In the genomic region with DNA sequence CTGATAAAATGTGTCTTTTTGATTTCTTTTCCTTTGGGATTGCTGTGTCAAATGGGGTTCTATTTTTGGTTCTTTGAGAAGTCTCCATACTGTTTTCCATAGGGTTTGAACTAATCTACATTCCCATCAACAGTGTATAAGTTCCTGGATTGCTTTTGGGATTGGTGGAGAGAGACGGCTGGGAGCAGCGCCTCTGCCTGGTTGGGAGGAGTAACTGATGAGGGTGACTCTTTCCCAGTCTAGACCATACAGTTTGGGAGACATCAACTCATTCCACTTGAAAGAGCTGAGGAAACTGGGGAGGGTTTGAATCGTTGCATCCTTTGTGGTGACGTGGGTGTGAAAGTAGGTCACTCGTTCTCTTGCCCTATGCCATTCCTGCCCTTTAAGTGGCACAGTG, we compare ENCODE assay signal across 31 cellular contexts. TPM values are rescaled to one million over a fixed set of nuclear protein-coding genes. Genes with fewer than 3 reads are reported as not detected.
"Had no signal": no experiment of that assay in that cellular context is flagged by ENCODE, and none has a peak within 500 bp of the region (broad histone marks: within the 10 kb centered on the region; RNA-seq: fewer than 3 reads in every experiment).

No MANE protein-coding gene starts in this region.

- H3K4me3 Mint-ChIP-seq: activated CD4-positive, alpha-beta T cell treated with anti-CD3 and anti-CD28 coated beads for 36 hours; activated CD4-positive, alpha-beta T cell treated with anti-CD3 and anti-CD28 coated beads, Interleukin-2, amount 10 ng/mL, durations not matched to agents 7 days and 5 days; activated CD8-positive, alpha-beta T cell treated with anti-CD3 and anti-CD28 coated beads, Interleukin-2, amount 10 ng/mL, durations not matched to agents 7 days and 5 days; activated naive CD4-positive, alpha-beta T cell treated with anti-CD3 and anti-CD28 coated beads, Interleukin-2, amount 50 U/mL, for 24 hours; activated naive CD8-positive, alpha-beta T cell treated with anti-CD3 and anti-CD28 coated beads, Interleukin-2, amount 10 ng/mL, durations not matched to agents 7 days and 5 days; activated T-cell treated with anti-CD3 and anti-CD28 coated beads, Interleukin-2, amount 50 U/mL, for 24 hours had no signal

- H3K27me3 ChIP-seq: ascending aorta had no signal

- H3K4me1 ChIP-seq: ascending aorta, SJCRH30 had no signal

- H3K27ac Mint-ChIP-seq: activated CD4-positive, alpha-beta T cell treated with anti-CD3 and anti-CD28 coated beads for 36 hours; activated CD4-positive, alpha-beta T cell treated with anti-CD3 and anti-CD28 coated beads, Interleukin-2, amount 10 ng/mL, durations not matched to agents 7 days and 5 days; activated CD8-positive, alpha-beta T cell treated with anti-CD3 and anti-CD28 coated beads, Interleukin-2, amount 10 ng/mL, durations not matched to agents 7 days and 5 days; activated naive CD4-positive, alpha-beta T cell treated with anti-CD3 and anti-CD28 coated beads, Interleukin-2, amount 50 U/mL, for 24 hours; activated naive CD8-positive, alpha-beta T cell treated with anti-CD3 and anti-CD28 coated beads, Interleukin-2, amount 10 ng/mL, durations not matched to agents 7 days and 5 days; activated T-cell treated with anti-CD3 and anti-CD28 coated beads, Interleukin-2, amount 50 U/mL, for 24 hours; activated T-helper 2 cell treated with anti-CD3 and anti-CD28 coated beads, Interferon-gamma antibody, Interleukin-2, Interleukin-4, amounts not matched to agents 10 μg/mL and 5 μg/mL and 100 μg/mL, durations not matched to agents 14 hours and 24 hours and 36 hours had no signal

- H3K4me3 ChIP-seq: ascending aorta, cardiac muscle cell, MG63, SJCRH30 had no signal

- H3K36me3 ChIP-seq: ascending aorta, cardiac muscle cell, MG63, SJCRH30 had no signal

- H3K9me3 ChIP-seq: ascending aorta, MG63, SJCRH30 had no signal

- H3K4me1 Mint-ChIP-seq: activated CD4-positive, alpha-beta T cell treated with anti-CD3 and anti-CD28 coated beads for 36 hours; activated CD4-positive, alpha-beta T cell treated with anti-CD3 and anti-CD28 coated beads, Interleukin-2, amount 10 ng/mL, durations not matched to agents 7 days and 5 days; activated naive CD4-positive, alpha-beta T cell treated with anti-CD3 and anti-CD28 coated beads, Interleukin-2, amount 50 U/mL, for 24 hours; activated naive CD8-positive, alpha-beta T cell treated with anti-CD3 and anti-CD28 coated beads, Interleukin-2, amount 10 ng/mL, durations not matched to agents 7 days and 5 days had no signal

- DNase-seq: activated CD4-positive, alpha-beta T cell treated with anti-CD3 and anti-CD28 coated beads for 36 hours; activated CD4-positive, alpha-beta T cell treated with anti-CD3 and anti-CD28 coated beads, Interleukin-2, amount 10 ng/mL, durations not matched to agents 7 days and 5 days; activated CD4-positive, alpha-beta T cell treated with anti-CD3 and anti-CD28 coated beads, Interleukin-2, amount 50 U/mL, for 48 hours; activated CD8-positive, alpha-beta T cell treated with anti-CD3 and anti-CD28 coated beads, Interleukin-2, amount 10 ng/mL, durations not matched to agents 7 days and 5 days; activated gamma-delta T cell; activated naive CD4-positive, alpha-beta T cell treated with Interleukin-2 at 50 U/mL for 16 hours; activated naive CD8-positive, alpha-beta T cell treated with anti-CD3 and anti-CD28 coated beads, Interleukin-2, amount 10 ng/mL, durations not matched to agents 7 days and 5 days; activated T-cell treated with anti-CD3 and anti-CD28 coated beads, Interleukin-2, amount 50 U/mL, for 24 hours; amygdala; cerebellar nuclear complex; Kasumi-1; KG1; MG63; NCI-H1092; NCI-H1436 treated with DMSO at 0.1 percent for 48 hours; NCI-H1694 treated with DMSO at 0.1 percent for 48 hours; NCI-H2029; NCI-H345; NCI-H524 treated with DMSO at 0.1 percent for 48 hours; SHP77; SJCRH30; SW 1271; T-helper 1 cell; T-helper 2 cell; T-helper 9 cell had no signal

- H3K9me3 Mint-ChIP-seq: activated CD4-positive, alpha-beta T cell treated with anti-CD3 and anti-CD28 coated beads, Interleukin-2, amount 10 ng/mL, durations not matched to agents 7 days and 5 days; activated naive CD4-positive, alpha-beta T cell treated with anti-CD3 and anti-CD28 coated beads, Interleukin-2, amount 50 U/mL, for 24 hours; activated naive CD8-positive, alpha-beta T cell treated with anti-CD3 and anti-CD28 coated beads, Interleukin-2, amount 10 ng/mL, durations not matched to agents 7 days and 5 days; activated T-cell treated with anti-CD3 and anti-CD28 coated beads, Interleukin-2, amount 50 U/mL, for 24 hours; activated T-helper 2 cell treated with anti-CD3 and anti-CD28 coated beads, Interferon-gamma antibody, Interleukin-2, Interleukin-4, amounts not matched to agents 10 μg/mL and 5 μg/mL and 100 μg/mL, durations not matched to agents 14 hours and 24 hours and 36 hours had no signal

- H3K36me3 Mint-ChIP-seq: activated naive CD4-positive, alpha-beta T cell treated with anti-CD3 and anti-CD28 coated beads, Interleukin-2, amount 50 U/mL, for 24 hours; activated naive CD8-positive, alpha-beta T cell treated with anti-CD3 and anti-CD28 coated beads, Interleukin-2, amount 10 ng/mL, durations not matched to agents 7 days and 5 days had no signal

- H3K27ac ChIP-seq: ascending aorta, cardiac muscle cell, SJCRH30 had no signal

RNA-seq across cellular contexts. Expression of gene KCNA1, which starts 42.3 kb away (rescaled TPM):
- total RNA-seq: activated CD4-positive, alpha-beta T cell treated with anti-CD3 and anti-CD28 coated beads for 36 hours; activated CD4-positive, alpha-beta T cell treated with anti-CD3 and anti-CD28 coated beads, Interleukin-2, amount 10 ng/mL, durations not matched to agents 7 days and 5 days; activated CD8-positive, alpha-beta T cell treated with anti-CD3 and anti-CD28 coated beads, Interleukin-2, amount 10 ng/mL, durations not matched to agents 7 days and 5 days; activated naive CD8-positive, alpha-beta T cell treated with anti-CD3 and anti-CD28 coated beads, Interleukin-2, amount 10 ng/mL, durations not matched to agents 7 days and 5 days; activated T-helper 2 cell treated with anti-CD3 and anti-CD28 coated beads, Interferon-gamma antibody, Interleukin-2, Interleukin-4, amounts not matched to agents 10 μg/mL and 5 μg/mL and 100 μg/mL, durations not matched to agents 14 hours and 24 hours and 36 hours; ascending aorta; NCI-H460; RPMI7951; SJCRH30 had no signal
- polyA plus RNA-seq: cardiac muscle cell had no signal
